8 cellular contexts compared by ENCODE assay signal in the genomic region with DNA sequence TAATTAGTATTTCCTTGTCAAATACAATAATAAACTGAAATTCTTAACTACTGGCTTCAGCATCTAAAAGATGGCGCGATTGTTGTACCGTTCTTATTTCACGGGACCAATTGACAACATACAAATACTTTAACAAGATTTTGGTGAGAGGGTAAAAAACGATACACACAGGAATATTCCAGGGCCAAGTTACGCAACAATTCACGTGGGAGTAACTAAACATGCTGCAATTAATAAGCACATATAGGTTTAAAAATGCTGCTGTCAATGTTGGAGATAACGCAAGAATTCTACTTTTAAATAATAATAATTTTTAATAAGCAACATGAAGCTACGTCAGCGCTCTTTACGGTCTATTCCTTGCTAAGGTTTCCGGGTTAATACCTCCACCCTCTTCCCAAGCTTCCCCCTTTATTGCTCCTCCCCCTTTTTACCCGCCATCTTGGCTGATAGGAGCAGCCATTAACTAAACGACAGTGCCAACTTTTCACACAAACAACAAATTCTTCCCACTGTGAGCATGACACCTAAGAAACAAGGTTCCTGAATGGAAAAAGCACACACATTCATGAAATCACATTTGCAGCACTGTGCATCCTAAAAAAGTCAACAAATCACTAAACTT. TPM values are rescaled to one million over a fixed set of nuclear protein-coding genes. Genes with fewer than 3 reads are reported as not detected.
DNase-seq lines count a peak whose midpoint lies in the region; ATAC-seq and TF ChIP-seq lines count a peak whose summit lies in the region.

No MANE protein-coding gene starts in this region.

- peak overlapping the region in 1 of 2 donors; percentile 30 for H3K4me3 ChIP-seq in body of pancreas
- H3K4me3 ChIP-seq in mucosa of stomach (ENCODE audit: low read length): peak overlapping the region; percentile 88

- ATAC-seq in GM19455 (IDR thresholded peaks at IDR 0.05; ENCODE audit: unreplicated experiment) (peak; percentile 53), body of pancreas (peak; percentile 74)

- H3K36me3 ChIP-seq in body of pancreas (replicated peaks in 1 of 2; ENCODE audit: insufficient read depth in 1 of 2, low read depth in 2 of 2) (no peaks in the 10 kb centered on the region), mucosa of stomach (ENCODE audit: control insufficient read depth, insufficient read depth, low read length) (no peaks in the 10 kb centered on the region)

- peak overlapping the region in 2 of 4 donors; percentile 97 for H3K27ac ChIP-seq in body of pancreas

- no peak for TF ChIP-seq CTCF in body of pancreas (IDR thresholded peaks at IDR 0.05)

- H3K9me3 ChIP-seq in body of pancreas (no peaks in the 10 kb centered on the region), mucosa of stomach (ENCODE audit: control insufficient read depth, low read length) (no peaks in the 10 kb centered on the region)

- WGBS in body of pancreas, 2 donors: 0 to 1% methylated on average over 14 of the region's 14 CpGs

- TF ChIP-seq POLR2A in body of pancreas (IDR thresholded peaks at IDR 0.05): no peak

- intact Hi-C loops in body of pancreas (cut with DNase I): no loop called here

- H3K4me1 ChIP-seq in body of pancreas (peaks cover 5% of the 10 kb centered on the region), mucosa of stomach (ENCODE audit: control insufficient read depth, insufficient read depth, low read length) (peaks cover 3% of the 10 kb centered on the region)

- H3K27me3 ChIP-seq in body of pancreas (no peaks in the 10 kb centered on the region), mucosa of stomach (ENCODE audit: control insufficient read depth, insufficient read depth, low read length) (no peaks in the 10 kb centered on the region)

- DNase-seq in NCI-H2196 treated with DMSO at 0.1 percent for 48 hours (lab: John Stamatoyannopoulos, UW; ENCODE audit: unreplicated experiment) (peak; percentile 82), body of pancreas (peak in 2 of 4 donors; percentile 44 to 69), NCI-H1417 (lab: John Stamatoyannopoulos, UW) (no peak), NCI-H2029 (lab: John Stamatoyannopoulos, UW) (no peak), NAMALWA (ENCODE audit: low spot score) (no peak), NCI-H345 treated with DMSO at 0.1 percent for 48 hours (lab: John Stamatoyannopoulos, UW; ENCODE audit: unreplicated experiment) (no peak)

- peak overlapping the region; percentile 98 for H3K9ac ChIP-seq in mucosa of stomach (ENCODE audit: low read length)

RNA-seq across cellular contexts. Expression of gene UTY, which starts 1.6 kb away (rescaled TPM):
- total RNA-seq in body of pancreas: not detected
